In genomic region chr6:37110455-37111155, GRCh38 we compare ENCODE assay signal across 12 cellular contexts. TPM values are rescaled to one million over a fixed set of nuclear protein-coding genes. Genes with fewer than 3 reads are reported as not detected.
DNase-seq lines count a peak whose midpoint lies in the region; ATAC-seq and TF ChIP-seq lines count a peak whose summit lies in the region.
"Had no signal": no experiment of that assay in that cellular context is flagged by ENCODE, and none has a peak within 500 bp of the region (broad histone marks: within the 10 kb centered on the region; RNA-seq: fewer than 3 reads in every experiment).

No MANE protein-coding gene starts in this region.

- H3K9me3 ChIP-seq in neuronal stem cell (replicated peaks in 1 of 2; ENCODE audit: control insufficient read depth in 2 of 2, insufficient read depth in 1 of 2, low read depth in 1 of 2, low read length in 2 of 2): no peaks in the 10 kb centered on the region

- TF ChIP-seq CTCF in mesothelial cell of epicardium (IDR thresholded peaks at IDR 0.05; ENCODE audit: unreplicated experiment): no peak

- no peak overlapping the region for H3K14ac ChIP-seq in neuronal stem cell (ENCODE audit: low read length)

- H3K79me1 ChIP-seq in neuronal stem cell (ENCODE audit: low read depth, low read length): no peaks in the 10 kb centered on the region

- H2AK5ac ChIP-seq in neuronal stem cell (ENCODE audit: low read depth, low read length): no peak overlapping the region

- POLR2A ChIA-PET in activated CD4-positive, alpha-beta memory T cell treated with anti-CD3 and anti-CD28 coated beads, Interleukin-2, amount 10 ng/mL, durations not matched to agents 7 days and 5 days (lab: Charles Lee): interaction anchor here (0.7 to 2.7 kb wide), 13 partner anchors 8 to 92 kb away, joined by 3 to 25 read pairs (median 5); partner anchors contain the start of gene PIM1

- no peak overlapping the region for H2BK12ac ChIP-seq in neuronal stem cell (ENCODE audit: low read length)

- no peak overlapping the region for H2BK15ac ChIP-seq in neuronal stem cell (ENCODE audit: low read length)

- H2AFZ ChIP-seq in neuronal stem cell (ENCODE audit: low read length): no peak overlapping the region

- no peaks in the 10 kb centered on the region for H3K9me3 Mint-ChIP-seq in activated CD4-positive, alpha-beta memory T cell treated with anti-CD3 and anti-CD28 coated beads, Interleukin-2, amount 10 ng/mL, durations not matched to agents 7 days and 5 days
- no peaks in the 10 kb centered on the region for H3K9me3 Mint-ChIP-seq in mesothelial cell of epicardium
- H3K9me3 Mint-ChIP-seq: naive B cell had no signal

- no peak overlapping the region for H2BK120ac ChIP-seq in neuronal stem cell (ENCODE audit: low read depth, low read length)

- no peaks in the 10 kb centered on the region for H3K36me3 ChIP-seq in neuronal stem cell (replicated peaks in 1 of 2; ENCODE audit: control insufficient read depth in 2 of 2, insufficient read depth in 2 of 2, low read length in 2 of 2)
- H3K36me3 ChIP-seq: brain microvascular endothelial cell, WERI-Rb-1 had no signal

- H4K8ac ChIP-seq in neuronal stem cell (ENCODE audit: low read depth, low read length): no peak overlapping the region

- no peak overlapping the region for H4K91ac ChIP-seq in neuronal stem cell (ENCODE audit: low read depth, low read length, poor library complexity)

- H3K4ac ChIP-seq in neuronal stem cell (ENCODE audit: low read length): no peak overlapping the region

- no peak overlapping the region for H3K4me3 ChIP-seq in neuronal stem cell (ENCODE audit: low read length in 2 of 2)

- CTCF ChIA-PET in activated CD4-positive, alpha-beta memory T cell treated with anti-CD3 and anti-CD28 coated beads, Interleukin-2, amount 10 ng/mL, durations not matched to agents 7 days and 5 days (lab: Charles Lee): interaction anchor here (0.7 to 2.7 kb wide), 10 partner anchors 14 to 344 kb away, joined by 3 to 12 read pairs (median 4); no protein-coding TSS in a partner anchor

- peak; percentile 34 for DNase-seq in activated CD4-positive, alpha-beta memory T cell treated with anti-CD3 and anti-CD28 coated beads, Interleukin-2, amount 10 ng/mL, durations not matched to agents 7 days and 5 days
- DNase-seq in mesothelial cell of epicardium (ENCODE audit: low spot score in 2 of 2, unreplicated experiment in 2 of 2): no peak
- no peak for DNase-seq in neuronal stem cell (ENCODE audit: low spot score)
- DNase-seq in central memory CD4-positive, alpha-beta T cell: no peak
- no peak for DNase-seq in globus pallidus (ENCODE audit: low spot score)
- DNase-seq: brain microvascular endothelial cell, MV-4-11, naive B cell had no signal

- no peaks in the 10 kb centered on the region for H3K27me3 ChIP-seq in neuronal stem cell (ENCODE audit: control insufficient read depth in 3 of 3, insufficient read depth in 3 of 3, low read depth in 1 of 3, low read length in 3 of 3)
- H3K27me3 ChIP-seq: brain microvascular endothelial cell had no signal

- ATAC-seq in GM18502 (IDR thresholded peaks at IDR 0.05; ENCODE audit: poor library complexity, unreplicated experiment) (peak; percentile 72), GM21723 (IDR thresholded peaks at IDR 0.05; ENCODE audit: unreplicated experiment) (peak; percentile 60), HG03571 (IDR thresholded peaks at IDR 0.05; ENCODE audit: unreplicated experiment) (no peak)

- no peak overlapping the region for H2BK5ac ChIP-seq in neuronal stem cell (ENCODE audit: low read length)

- no peak overlapping the region for H3K18ac ChIP-seq in neuronal stem cell (ENCODE audit: low read length)

- H3K27ac ChIP-seq in neuronal stem cell (replicated peaks; ENCODE audit: low read length): no peak overlapping the region
- H3K27ac ChIP-seq: brain microvascular endothelial cell, WERI-Rb-1 had no signal

- peaks cover 2 to 4% of the 10 kb centered on the region in 2 donors for H3K4me1 ChIP-seq in neuronal stem cell (ENCODE audit: control insufficient read depth in 2 of 2, insufficient read depth in 1 of 2, low read depth in 1 of 2, low read length in 2 of 2)

- H3K27ac Mint-ChIP-seq in activated CD4-positive, alpha-beta memory T cell treated with anti-CD3 and anti-CD28 coated beads, Interleukin-2, amount 10 ng/mL, durations not matched to agents 7 days and 5 days: peak overlapping the region; percentile 48
- peak overlapping the region; percentile 88 for H3K27ac Mint-ChIP-seq in mesothelial cell of epicardium

- H3K36me3 Mint-ChIP-seq in activated CD4-positive, alpha-beta memory T cell treated with anti-CD3 and anti-CD28 coated beads, Interleukin-2, amount 10 ng/mL, durations not matched to agents 7 days and 5 days (ENCODE audit: low read depth): peaks cover 4% of the 10 kb centered on the region
- no peaks in the 10 kb centered on the region for H3K36me3 Mint-ChIP-seq in mesothelial cell of epicardium
- H3K36me3 Mint-ChIP-seq: naive B cell had no signal

- no peak overlapping the region for H3K4me3 Mint-ChIP-seq in activated CD4-positive, alpha-beta memory T cell treated with anti-CD3 and anti-CD28 coated beads, Interleukin-2, amount 10 ng/mL, durations not matched to agents 7 days and 5 days
- H3K4me3 Mint-ChIP-seq in mesothelial cell of epicardium: no peak overlapping the region
- H3K4me3 Mint-ChIP-seq: naive B cell had no signal

- H3K23ac ChIP-seq in neuronal stem cell (ENCODE audit: low read depth, low read length, poor library complexity): no peak overlapping the region

- H3K4me1 Mint-ChIP-seq in activated CD4-positive, alpha-beta memory T cell treated with anti-CD3 and anti-CD28 coated beads, Interleukin-2, amount 10 ng/mL, durations not matched to agents 7 days and 5 days: peaks cover 43% of the 10 kb centered on the region
- H3K4me1 Mint-ChIP-seq in mesothelial cell of epicardium: peaks cover 27% of the 10 kb centered on the region
- H3K4me1 Mint-ChIP-seq: naive B cell had no signal

- WGBS in neuronal stem cell (ENCODE audit: extremely low coverage in 2 of 2, insufficient read length in 2 of 2, insufficient replicate concordance in 1 of 2), 2 donors: no CpG with 5 or more reads among the region's 9 CpGs

- no peak overlapping the region for H3K9ac ChIP-seq in neuronal stem cell (ENCODE audit: low read depth, low read length, poor library complexity)

- H3K27me3 Mint-ChIP-seq in activated CD4-positive, alpha-beta memory T cell treated with anti-CD3 and anti-CD28 coated beads, Interleukin-2, amount 10 ng/mL, durations not matched to agents 7 days and 5 days: peaks cover 3% of the 10 kb centered on the region
- H3K27me3 Mint-ChIP-seq in mesothelial cell of epicardium (ENCODE audit: low read depth): no peaks in the 10 kb centered on the region

- no peak overlapping the region for H3K4me2 ChIP-seq in neuronal stem cell (ENCODE audit: insufficient read depth, low read length, poor library complexity, severe bottlenecking)

RNA-seq across cellular contexts. Expression of gene PIM1, which starts 59.3 kb away (rescaled TPM):
- 100 to 1,000 TPM; 497 to 505 TPM for total RNA-seq in activated CD4-positive, alpha-beta memory T cell treated with anti-CD3 and anti-CD28 coated beads, Interleukin-2, amount 10 ng/mL, durations not matched to agents 7 days and 5 days
- total RNA-seq in mesothelial cell of epicardium: 26.2 to 30.3 TPM (median 28.6 TPM) in 3 replicates
- 16.8 TPM for polyA plus RNA-seq in neuronal stem cell (2013, experiment 1 of 2)
- 16.9 TPM for polyA plus RNA-seq in neuronal stem cell (2013, experiment 2 of 2)

Comparison
In these comparisons a context has a peak if more than half of its experiments do, and no peak if none do; other contexts are left out.
1. RNA of gene PIM1, which starts 59.3 kb away (total RNA-seq): 497 to 505 TPM in activated CD4-positive, alpha-beta memory T cell treated with anti-CD3 and anti-CD28 coated beads, Interleukin-2, amount 10 ng/mL, durations not matched to agents 7 days and 5 days; 26.2 to 30.3 TPM in mesothelial cell of epicardium; every median in the first group is over 10 times any median in the second.